13 cellular contexts compared by ENCODE assay signal in genomic region chr10:62224606-62225005, GRCh38. TPM values are rescaled to one million over a fixed set of nuclear protein-coding genes. Genes with fewer than 3 reads are reported as not detected.
DNase-seq lines count a peak whose midpoint lies in the region; ATAC-seq and TF ChIP-seq lines count a peak whose summit lies in the region.
"Had no signal": no experiment of that assay in that cellular context is flagged by ENCODE, and none has a peak within 500 bp of the region (broad histone marks: within the 10 kb centered on the region; RNA-seq: fewer than 3 reads in every experiment).

No MANE protein-coding gene starts in this region.

- H2AK5ac ChIP-seq in mesenchymal stem cell (ENCODE audit: low read length, severe bottlenecking) = no peak overlapping the region

- no peak overlapping the region for H3K23ac ChIP-seq in mesenchymal stem cell (ENCODE audit: low read length in 2 of 2)

- H3K79me2 ChIP-seq in PC-9 (ENCODE audit: low read depth) = no peaks in the 10 kb centered on the region

- no TSS peak for BruUV-seq in PC-9 (replicated peaks; lab: Mats Ljungman, UMichigan)

- CTCF ChIA-PET in PC-9 (lab: Charles Lee) = no interaction called here

- peak; percentile 40 for DNase-seq in ELF-1 (ENCODE audit: low read depth, low spot score)
- peak; percentile 40 to 55 for DNase-seq in PC-9
- DNase-seq in epithelial cell of proximal tubule (ENCODE audit: low read depth) = peak; percentile 55
- DNase-seq in mesenchymal stem cell = peak; percentile 46
- no peak for DNase-seq in GM10266 (ENCODE audit: extremely low spot score)
- no peak for DNase-seq in activated naive CD4-positive, alpha-beta T cell (lab: John Stamatoyannopoulos, UW)
- DNase-seq in cerebellar nuclear complex (lab: John Stamatoyannopoulos, UW) = no peak
- DNase-seq: anterior cingulate cortex; naive thymus-derived CD4-positive, alpha-beta T cell; NCI-H524; sigmoid colon; substantia nigra had no signal

- H2BK120ac ChIP-seq in mesenchymal stem cell (ENCODE audit: low read depth, low read length) = no peak overlapping the region

- H2BK15ac ChIP-seq in mesenchymal stem cell (ENCODE audit: low read depth, poor library complexity, severe bottlenecking) = no peak overlapping the region

- no peak overlapping the region for H3K14ac ChIP-seq in mesenchymal stem cell (ENCODE audit: low read length in 2 of 2)

- no peak overlapping the region for H3K18ac ChIP-seq in mesenchymal stem cell (ENCODE audit: low read depth in 1 of 2, low read length in 2 of 2)

- H3K9ac ChIP-seq in mesenchymal stem cell (ENCODE audit: low read length) = no peak overlapping the region

- H4K91ac ChIP-seq in mesenchymal stem cell (ENCODE audit: low read length) = no peak overlapping the region

- no peaks in the 10 kb centered on the region for H3K9me2 ChIP-seq in PC-9 (ENCODE audit: insufficient read depth)

- peaks cover 1% of the 10 kb centered on the region for H3K79me1 ChIP-seq in mesenchymal stem cell (replicated peaks; ENCODE audit: low read length, poor library complexity, severe bottlenecking)

- no peaks in the 10 kb centered on the region for H3K9me3 ChIP-seq in PC-9 (ENCODE audit: insufficient read depth, low read depth)
- H3K9me3 ChIP-seq in mesenchymal stem cell (ENCODE audit: control insufficient read depth, low read length) = no peaks in the 10 kb centered on the region
- H3K9me3 ChIP-seq: sigmoid colon had no signal

- no peaks in the 10 kb centered on the region for H3F3A ChIP-seq in PC-9 (ENCODE audit: insufficient read depth, low read depth)

- no peaks in the 10 kb centered on the region for H4K20me1 ChIP-seq in PC-9 (ENCODE audit: insufficient read depth)

- no peaks in the 10 kb centered on the region for H3K27me3 ChIP-seq in PC-9 (ENCODE audit: insufficient read depth, low read depth)
- H3K27me3 ChIP-seq in mesenchymal stem cell (ENCODE audit: control insufficient read depth in 1 of 2, insufficient read depth in 1 of 2, low read length in 2 of 2) = no peaks in the 10 kb centered on the region
- H3K27me3 ChIP-seq: sigmoid colon had no signal

- TF ChIP-seq CTCF in PC-9 (conservative IDR thresholded peaks at IDR 0.05) = no peak
- no peak for TF ChIP-seq CTCF in epithelial cell of proximal tubule (conservative IDR thresholded peaks at IDR 0.05; ENCODE audit: low read depth, low read length)
- TF ChIP-seq CTCF in GM10266 (IDR thresholded peaks at IDR 0.05; ENCODE audit: control insufficient read depth, insufficient read depth, low read depth, missing control alignments) = no peak

- 62% methylated on average over 1 of the region's 1 CpG for whole genome bisulfite sequencing in mesenchymal stem cell

- H3K27ac ChIP-seq in PC-9 (no peak overlapping the region), mesenchymal stem cell (ENCODE audit: low read length, poor library complexity, severe bottlenecking) (peak overlapping the region; percentile 88)
- H3K27ac ChIP-seq: sigmoid colon had no signal

- intact Hi-C loops in PC-9 (cut with micrococcal nuclease; ENCODE audit: unreplicated experiment) = no loop called here

- no peak overlapping the region for H3K4ac ChIP-seq in mesenchymal stem cell (ENCODE audit: low read depth in 1 of 2, low read length in 2 of 2)

- H2AFZ ChIP-seq in PC-9 (no peak overlapping the region), mesenchymal stem cell (ENCODE audit: low read depth, low read length) (no peak overlapping the region)

- H3K4me1 ChIP-seq in PC-9 (replicated peaks; ENCODE audit: insufficient read depth) (no peaks in the 10 kb centered on the region), mesenchymal stem cell (ENCODE audit: control insufficient read depth, insufficient read depth, low read depth, low read length) (no peaks in the 10 kb centered on the region)

- POLR2A ChIA-PET in PC-9 (lab: Charles Lee; ENCODE audit: unreplicated experiment) = no interaction called here

- H4K8ac ChIP-seq in mesenchymal stem cell (ENCODE audit: low read length) = no peak overlapping the region

- H3K4me3 ChIP-seq in PC-9 (no peak overlapping the region), epithelial cell of proximal tubule (ENCODE audit: low read depth, low read length) (no peak overlapping the region), mesenchymal stem cell (ENCODE audit: insufficient read depth in 1 of 2, low read depth in 1 of 2, low read length in 2 of 2) (no peak overlapping the region)
- H3K4me3 ChIP-seq: sigmoid colon had no signal

- H2BK5ac ChIP-seq in mesenchymal stem cell (ENCODE audit: low read depth, low read length, poor library complexity, severe bottlenecking) = no peak overlapping the region

- H2BK12ac ChIP-seq in mesenchymal stem cell (ENCODE audit: low read length in 2 of 2) = no peak overlapping the region

- H3K4me2 ChIP-seq in PC-9 (no peak overlapping the region), mesenchymal stem cell (ENCODE audit: low read length, poor library complexity, severe bottlenecking) (no peak overlapping the region)

- H3K36me3 ChIP-seq in PC-9 (ENCODE audit: low read depth) = no peaks in the 10 kb centered on the region
- H3K36me3 ChIP-seq in mesenchymal stem cell (ENCODE audit: control insufficient read depth in 1 of 2, insufficient read depth in 2 of 2, low read depth in 1 of 2, low read length in 2 of 2) = no peaks in the 10 kb centered on the region
- H3K36me3 ChIP-seq: sigmoid colon had no signal

- no peak for ATAC-seq in HG03175 (IDR thresholded peaks at IDR 0.05; ENCODE audit: unreplicated experiment)
- ATAC-seq: naive thymus-derived CD4-positive, alpha-beta T cell had no signal

RNA-seq across cellular contexts. Expression of gene RTKN2, which starts 44.0 kb away (rescaled TPM):
- total RNA-seq in PC-9 (2021) = 16.1 and 18.5 TPM in 2 replicates
- total RNA-seq in epithelial cell of proximal tubule = 7.1 and 13.8 TPM in 2 replicates
- 0.66 TPM for polyA plus RNA-seq in mesenchymal stem cell (2013, experiment 1 of 2)
- polyA plus RNA-seq in mesenchymal stem cell (2013, experiment 2 of 2) = 0.66 TPM
- total RNA-seq: sigmoid colon had no signal

Comparison
In these comparisons a context has a peak if more than half of its experiments do, and no peak if none do; other contexts are left out.
1. DNase-seq: peak in ELF-1 (single experiment), PC-9 (2 of 2), epithelial cell of proximal tubule (single experiment) and mesenchymal stem cell (single experiment); none in GM10266 (single experiment), activated naive CD4-positive, alpha-beta T cell (0 of 4) and cerebellar nuclear complex (0 of 2).